25 cellular contexts compared by ENCODE assay signal in the genomic region with DNA sequence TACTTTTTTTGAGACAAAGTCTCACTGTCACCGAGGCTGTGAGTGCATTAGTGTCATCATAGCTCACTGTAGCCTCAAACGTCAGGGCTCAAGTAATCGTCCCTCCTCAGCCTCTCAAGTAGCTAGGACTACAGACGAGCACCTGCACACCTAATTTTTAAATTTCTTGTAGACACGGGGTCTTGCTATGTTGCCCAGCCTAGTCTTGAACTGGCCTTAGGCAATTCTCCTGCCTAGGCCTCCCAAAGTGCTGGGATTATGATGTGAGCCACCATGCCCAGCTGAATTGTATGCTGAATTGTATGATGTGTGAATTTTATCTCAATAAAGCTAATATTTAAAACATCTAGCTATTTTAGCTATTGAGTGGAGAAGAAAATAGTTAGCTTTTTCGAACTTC. TPM values are rescaled to one million over a fixed set of nuclear protein-coding genes. Genes with fewer than 3 reads are reported as not detected.
DNase-seq lines count a peak whose midpoint lies in the region; ATAC-seq, FAIRE-seq and TF ChIP-seq lines count a peak whose summit lies in the region.
"Had no signal": no experiment of that assay in that cellular context is flagged by ENCODE, and none has a peak within 500 bp of the region (broad histone marks: within the 10 kb centered on the region; RNA-seq: fewer than 3 reads in every experiment).

No MANE protein-coding gene starts in this region.

- peaks cover 78% of the 10 kb centered on the region for H3K4me1 Mint-ChIP-seq in activated T-cell treated with anti-CD3 and anti-CD28 coated beads, Interleukin-2, amount 50 U/mL, for 72 hours (ENCODE audit: low read depth)
- peaks cover 66% of the 10 kb centered on the region for H3K4me1 Mint-ChIP-seq in activated T-cell treated with anti-CD3 and anti-CD28 coated beads, Interleukin-2, amount 50 U/mL, for 4 hours (ENCODE audit: low read depth)

- H3K27me3 Mint-ChIP-seq in activated T-cell treated with anti-CD3 and anti-CD28 coated beads, Interleukin-2, amount 50 U/mL, for 72 hours (ENCODE audit: low read depth): no peaks in the 10 kb centered on the region
- no peaks in the 10 kb centered on the region for H3K27me3 Mint-ChIP-seq in activated T-cell treated with anti-CD3 and anti-CD28 coated beads, Interleukin-2, amount 50 U/mL, for 4 hours (ENCODE audit: low read depth)
- H3K27me3 Mint-ChIP-seq: CD4-positive, alpha-beta memory T cell had no signal

- no peak overlapping the region for H2BK20ac ChIP-seq in H1 (ENCODE audit: low read length)

- no peak overlapping the region for H4K91ac ChIP-seq in H1 (replicated peaks; ENCODE audit: insufficient read length, low read length)

- no peak overlapping the region for H2BK5ac ChIP-seq in H1 (ENCODE audit: low read depth, low read length)

- no peak for TF ChIP-seq EP300 in H1 (IDR thresholded peaks at IDR 0.05; ENCODE audit: borderline replicate concordance in 1 of 2, low read depth in 2 of 2, low read length in 2 of 2)

- peaks cover 2 to 3% of the 10 kb centered on the region in 2 donors for H3K36me3 Mint-ChIP-seq in activated T-cell treated with anti-CD3 and anti-CD28 coated beads, Interleukin-2, amount 50 U/mL, for 72 hours (ENCODE audit: insufficient read depth in 2 of 2)
- peaks cover 14% of the 10 kb centered on the region for H3K36me3 Mint-ChIP-seq in activated T-cell treated with anti-CD3 and anti-CD28 coated beads, Interleukin-2, amount 50 U/mL, for 4 hours (ENCODE audit: insufficient read depth)

- peak overlapping the region; percentile 53; the same call in 1 of the 2 replicates for H3K27ac ChIP-seq in VCaP
- no peak overlapping the region for H3K27ac ChIP-seq in H1 (ENCODE audit: low read depth, low read length)
- H3K27ac ChIP-seq: A549; BLaER1 treated with 17β-estradiol and CSF1 and Interleukin-3, amounts not matched to agents 10 nM and 100 nM had no signal

- peaks cover 0 to 9% (median 2%) of the 10 kb centered on the region in 4 experiments; a peak in 3 of 7 replicates for H3K4me1 ChIP-seq in H1 (replicated peaks in 1 of 4; ENCODE audit: control insufficient read depth in 3 of 4, insufficient read depth in 4 of 4, low read length in 3 of 4)
- H3K4me1 ChIP-seq: A549 had no signal

- TF ChIP-seq POLR2A in H1 (IDR thresholded peaks at IDR 0.05; ENCODE audit: control extremely low read depth in 1 of 2, low read depth in 2 of 2, low read length in 2 of 2): no peak

- H4K8ac ChIP-seq in H1 (ENCODE audit: extremely low read depth, insufficient read depth, low read length): no peak overlapping the region

- no peak overlapping the region for H3K18ac ChIP-seq in H1 (ENCODE audit: extremely low read depth, low read length)

- H3K14ac ChIP-seq in H1 (ENCODE audit: insufficient read length): no peak overlapping the region

- H3K27ac Mint-ChIP-seq in activated T-cell treated with anti-CD3 and anti-CD28 coated beads, Interleukin-2, amount 50 U/mL, for 72 hours: peak overlapping the region; percentile 28

- FAIRE-seq in GM18507 (lab: Jason Lieb, UNC): peak; percentile 31
- FAIRE-seq in H1 (lab: Jason Lieb, UNC): no peak
- FAIRE-seq: A549, G401.6, GM12892, GM19239 had no signal

- no peaks in the 10 kb centered on the region for H3K9me3 ChIP-seq in H1 (ENCODE audit: insufficient read depth in 2 of 2, low read depth in 1 of 2, low read length in 1 of 2)
- H3K9me3 ChIP-seq: A549; BE2C; BLaER1 treated with 17β-estradiol and CSF1 and Interleukin-3, amounts not matched to agents 10 nM and 100 nM had no signal

- H3K4me2 ChIP-seq in H1 (ENCODE audit: insufficient read depth in 1 of 2, low read depth in 2 of 2, low read length in 2 of 2): no peak overlapping the region
- H3K4me2 ChIP-seq: A549 had no signal

- ATAC-seq in activated T-cell treated with anti-CD3 and anti-CD28 coated beads, Interleukin-2, amount 50 U/mL, for 72 hours (replicated peaks in 1 of 2): no peak
- ATAC-seq in activated T-cell treated with anti-CD3 and anti-CD28 coated beads, Interleukin-2, amount 50 U/mL, for 4 hours: no peak
- ATAC-seq in GM19351 (IDR thresholded peaks at IDR 0.05; ENCODE audit: unreplicated experiment) (no peak), HG02798 (IDR thresholded peaks at IDR 0.05; ENCODE audit: poor library complexity, unreplicated experiment) (no peak)
- ATAC-seq: A549, HCT116 had no signal

- H4K20me1 ChIP-seq in H1 (replicated peaks in 1 of 2; ENCODE audit: control insufficient read depth in 1 of 2, insufficient read depth in 2 of 2, low read length in 2 of 2): peaks cover 0 to 2% of the 10 kb centered on the region in 2 experiments

- H3K4me3 Mint-ChIP-seq in activated T-cell treated with anti-CD3 and anti-CD28 coated beads, Interleukin-2, amount 50 U/mL, for 72 hours: no peak overlapping the region
- H3K4me3 Mint-ChIP-seq in activated T-cell treated with anti-CD3 and anti-CD28 coated beads, Interleukin-2, amount 50 U/mL, for 4 hours: no peak overlapping the region
- H3K4me3 Mint-ChIP-seq: CD14-positive monocyte had no signal

- no peak overlapping the region for H3K56ac ChIP-seq in H1 (replicated peaks; ENCODE audit: insufficient read length, low read depth, low read length)

- H2BK120ac ChIP-seq in H1 (replicated peaks; ENCODE audit: low read depth, low read length): no peak overlapping the region

- CTCF ChIA-PET in H1 (lab: Charles Lee; ENCODE audit: partially characterized antibody): interaction anchor here (0.6 to 1.3 kb wide), 7 partner anchors 9 to 93 kb away, joined by 3 to 9 read pairs (median 3); no protein-coding TSS in a partner anchor

- no peak overlapping the region for H2BK12ac ChIP-seq in H1 (ENCODE audit: low read depth, low read length)

- no peak overlapping the region for H2BK15ac ChIP-seq in H1 (ENCODE audit: low read length)

- H3K4ac ChIP-seq in H1 (replicated peaks; ENCODE audit: insufficient read length, low read depth, low read length): no peak overlapping the region

- peaks cover 2 to 86% of the 10 kb centered on the region in 2 experiments for H3K79me2 ChIP-seq in H1 (ENCODE audit: control insufficient read depth in 1 of 2, insufficient read depth in 2 of 2, low read length in 2 of 2)

- DNase-seq in activated T-cell treated with anti-CD3 and anti-CD28 coated beads, Interleukin-2, amount 50 U/mL, for 72 hours: no peak
- DNase-seq in activated T-cell treated with anti-CD3 and anti-CD28 coated beads, Interleukin-2, amount 50 U/mL, for 4 hours: no peak
- DNase-seq in GM18507 (ENCODE audit: extremely low spot score, insufficient read length, low read depth): no peak
- DNase-seq in H1 (ENCODE audit: low read depth in 1 of 2, low spot score in 2 of 2): no peak
- DNase-seq: 8988T; ACHN; AML-193; BE2C; Calu3; CD4-positive, alpha-beta memory T cell; COR-L47; DMS53; DMS79 treated with DMSO at 0.1 percent for 48 hours; GOT3; H7 had no signal

- H4K5ac ChIP-seq in H1 (ENCODE audit: insufficient read length, low read depth, low read length): no peak overlapping the region

- TF ChIP-seq CTCF in VCaP (conservative IDR thresholded peaks at IDR 0.05) (no peak), H1 (IDR thresholded peaks at IDR 0.05; ENCODE audit: control extremely low read depth in 1 of 3, insufficient read depth in 1 of 3, low read depth in 1 of 3, low read length in 3 of 3) (no peak)

- 0 out of 2 replicates have a peak overlapping the region, but pooled peaks have one; percentile 33 for H2AK5ac ChIP-seq in H1 (ENCODE audit: low read depth, low read length)

- H3K79me1 ChIP-seq in H1 (ENCODE audit: low read depth, low read length): peaks cover 7% of the 10 kb centered on the region

- H3K4me3 ChIP-seq in H1 (ENCODE audit: extremely low read depth in 1 of 4, insufficient read depth in 2 of 4, low read depth in 3 of 4, low read length in 4 of 4): no peak overlapping the region
- H3K4me3 ChIP-seq: A549; BLaER1 treated with 17β-estradiol and CSF1 and Interleukin-3, amounts not matched to agents 10 nM and 100 nM had no signal

- no peak overlapping the region for H2AFZ ChIP-seq in H1 (ENCODE audit: low read length)

- no peaks in the 10 kb centered on the region for H3K27me3 ChIP-seq in H1 (replicated peaks in 1 of 4; ENCODE audit: control insufficient read depth in 3 of 4, extremely low read depth in 1 of 4, insufficient read depth in 3 of 4, low read length in 3 of 4)
- H3K27me3 ChIP-seq: BE2C; BLaER1 treated with 17β-estradiol and CSF1 and Interleukin-3, amounts not matched to agents 10 nM and 100 nM had no signal

- 86% methylated on average over 6 of the region's 6 CpGs; no CpG with 5 or more reads in 1 of the 2 experiments for WGBS in H1 (ENCODE audit: extremely low coverage in 1 of 2, insufficient coverage in 1 of 2, insufficient read length in 1 of 2, insufficient replicate concordance in 2 of 2, low coverage in 1 of 2, low lambda C conversion rate in 2 of 2, missing lambda C conversion rate in 1 of 2), 2 experiments

- no peaks in the 10 kb centered on the region for H3K36me3 ChIP-seq in H1 (ENCODE audit: control insufficient read depth in 2 of 4, insufficient read depth in 4 of 4, low read length in 3 of 4)
- H3K36me3 ChIP-seq: BE2C had no signal

- POLR2A ChIA-PET in H1 (lab: Charles Lee; ENCODE audit: partially characterized antibody): interaction anchor here (1.3 kb wide), 2 partner anchors 17 to 19 kb away, joined by 3 read pairs; a partner anchor contains a TSS

- no peak for TF ChIP-seq RAD21 in H1 (IDR thresholded peaks at IDR 0.05 in 1 of 2, conservative IDR thresholded peaks at IDR 0.05 in 1 of 2; ENCODE audit: low read depth in 2 of 2, low read length in 2 of 2)

- H3K9ac ChIP-seq in H1 (replicated peaks in 1 of 4; ENCODE audit: extremely low read depth in 1 of 4, low read depth in 3 of 4, low read length in 3 of 4): no peak overlapping the region
- H3K9ac ChIP-seq: BLaER1 treated with 17β-estradiol and CSF1 and Interleukin-3, amounts not matched to agents 10 nM and 100 nM had no signal

- H3K23me2 ChIP-seq in H1 (ENCODE audit: low read depth, low read length): no peaks in the 10 kb centered on the region

- H3K9me3 Mint-ChIP-seq in activated T-cell treated with anti-CD3 and anti-CD28 coated beads, Interleukin-2, amount 50 U/mL, for 72 hours: no peaks in the 10 kb centered on the region
- H3K9me3 Mint-ChIP-seq in activated T-cell treated with anti-CD3 and anti-CD28 coated beads, Interleukin-2, amount 50 U/mL, for 4 hours: no peaks in the 10 kb centered on the region
- H3K9me3 Mint-ChIP-seq: CD14-positive monocyte; CD4-positive, alpha-beta memory T cell had no signal

- no peak overlapping the region for H3K23ac ChIP-seq in H1 (ENCODE audit: insufficient read length)

RNA-seq across cellular contexts. Expression of a gene that starts 18.9 kb away (rescaled TPM):
- total RNA-seq in activated T-cell treated with anti-CD3 and anti-CD28 coated beads, Interleukin-2, amount 50 U/mL, for 72 hours: 100 to 1,000 TPM; 130 to 149 TPM
- 100 to 1,000 TPM; 125 to 133 (median 128) TPM for total RNA-seq in activated T-cell treated with anti-CD3 and anti-CD28 coated beads, Interleukin-2, amount 50 U/mL, for 4 hours
- 48.3 and 50.5 TPM in 2 replicates for total RNA-seq in H1 (2021; fragmentation: NEBNext Ultra II Directional; extraction: Animal tissue kit (Norgen Biotek cat#: 25700))
- 12.8 and 16.4 TPM in 2 replicates for polyA plus RNA-seq in H1 (2011; rRNA removed)
- 21.9 TPM for polyA plus RNA-seq in H1 (2011; cell fraction: cytosol; rRNA removed)
- polyA plus RNA-seq in H1 (2011; cell fraction: nucleus; rRNA removed): 10.9 TPM
- polyA plus RNA-seq in H1 (2012, experiment 1 of 2): 22.0 to 33.8 TPM (median 26.7 TPM) in 4 replicates
- polyA plus RNA-seq in H1 (2012, experiment 2 of 2): 2.2 TPM
- polyA plus RNA-seq in H1 (2013, experiment 1 of 2): 24.1 TPM
- polyA plus RNA-seq in H1 (2013, experiment 2 of 2): 25.0 TPM
- polyA minus RNA-seq in H1 (2011; rRNA and poly(A)+ RNA removed): 42.6 and 45.2 TPM in 2 replicates
- polyA minus RNA-seq in H1 (2011; cell fraction: cytosol; rRNA and poly(A)+ RNA removed): 28.2 TPM
- 29.6 TPM for polyA minus RNA-seq in H1 (2011; cell fraction: nucleus; rRNA and poly(A)+ RNA removed)
